ENCODE assay signal across 1 cellular context in genomic region chr4:6054162-6054922, GRCh38.
A peak's percentile ranks its signal among the peaks of the same experiment; 100 is the strongest.
TF ChIP-seq lines count a peak whose summit lies in the region.

No MANE protein-coding gene starts in this region.

TF ChIP-seq in HepG2, 621 proteins besides CTCF, POLR2A, EP300 and RAD21:
- TF ChIP-seq MAFK (conservative IDR thresholded peaks at IDR 0.05 in 1 of 2, IDR thresholded peaks at IDR 0.05 in 1 of 2; ENCODE audit: low read length in 2 of 2) (peak; percentile 33 to 71; a peak in 3 of 4 replicates), MAFF (IDR thresholded peaks at IDR 0.05; ENCODE audit: low read depth, low read length) (0 out of 2 replicates have a peak, but pooled peaks have one; percentile 21), NR2F6 (IDR thresholded peaks at IDR 0.05) (no peak), NR2F6 (CRISPR knock-in tag; IDR thresholded peaks at IDR 0.05) (no peak), ZFP36L1 (CRISPR knock-in tag; IDR thresholded peaks at IDR 0.05) (no peak)
